1 cellular context compared by ENCODE assay signal in genomic region chr17:72351884-72352346, GRCh38.
A peak's percentile ranks its signal among the peaks of the same experiment; 100 is the strongest.
TF ChIP-seq lines count a peak whose summit lies in the region.

No MANE protein-coding gene starts in this region.

TF ChIP-seq in HepG2, 621 proteins besides CTCF, POLR2A, EP300 and RAD21 (continued from another document):
- TF ChIP-seq MTERF4 (CRISPR knock-in tag; IDR thresholded peaks at IDR 0.05) (no peak), REST (IDR thresholded peaks at IDR 0.05; ENCODE audit: borderline replicate concordance in 1 of 2, low read depth in 1 of 2, low read length in 2 of 2) (no peak), ZNF747 (CRISPR knock-in tag; IDR thresholded peaks at IDR 0.05; ENCODE audit: borderline replicate concordance) (0 out of 2 replicates have a peak, but pooled peaks have one; percentile 30), MYC (CRISPR knock-in tag; IDR thresholded peaks at IDR 0.05; ENCODE audit: borderline replicate concordance) (no peak)
- TF ChIP-seq, protein P1, sequence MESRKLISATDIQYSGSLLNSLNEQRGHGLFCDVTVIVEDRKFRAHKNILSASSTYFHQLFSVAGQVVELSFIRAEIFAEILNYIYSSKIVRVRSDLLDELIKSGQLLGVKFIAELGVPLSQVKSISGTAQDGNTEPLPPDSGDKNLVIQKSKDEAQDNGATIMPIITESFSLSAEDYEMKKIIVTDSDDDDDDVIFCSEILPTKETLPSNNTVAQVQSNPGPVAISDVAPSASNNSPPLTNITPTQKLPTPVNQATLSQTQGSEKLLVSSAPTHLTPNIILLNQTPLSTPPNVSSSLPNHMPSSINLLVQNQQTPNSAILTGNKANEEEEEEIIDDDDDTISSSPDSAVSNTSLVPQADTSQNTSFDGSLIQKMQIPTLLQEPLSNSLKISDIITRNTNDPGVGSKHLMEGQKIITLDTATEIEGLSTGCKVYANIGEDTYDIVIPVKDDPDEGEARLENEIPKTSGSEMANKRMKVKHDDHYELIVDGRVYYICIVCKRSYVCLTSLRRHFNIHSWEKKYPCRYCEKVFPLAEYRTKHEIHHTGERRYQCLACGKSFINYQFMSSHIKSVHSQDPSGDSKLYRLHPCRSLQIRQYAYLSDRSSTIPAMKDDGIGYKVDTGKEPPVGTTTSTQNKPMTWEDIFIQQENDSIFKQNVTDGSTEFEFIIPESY (CRISPR knock-in tag; IDR thresholded peaks at IDR 0.05), result peak; percentile 58; the same call in 1 of the 2 replicates
- TF ChIP-seq, protein P2, sequence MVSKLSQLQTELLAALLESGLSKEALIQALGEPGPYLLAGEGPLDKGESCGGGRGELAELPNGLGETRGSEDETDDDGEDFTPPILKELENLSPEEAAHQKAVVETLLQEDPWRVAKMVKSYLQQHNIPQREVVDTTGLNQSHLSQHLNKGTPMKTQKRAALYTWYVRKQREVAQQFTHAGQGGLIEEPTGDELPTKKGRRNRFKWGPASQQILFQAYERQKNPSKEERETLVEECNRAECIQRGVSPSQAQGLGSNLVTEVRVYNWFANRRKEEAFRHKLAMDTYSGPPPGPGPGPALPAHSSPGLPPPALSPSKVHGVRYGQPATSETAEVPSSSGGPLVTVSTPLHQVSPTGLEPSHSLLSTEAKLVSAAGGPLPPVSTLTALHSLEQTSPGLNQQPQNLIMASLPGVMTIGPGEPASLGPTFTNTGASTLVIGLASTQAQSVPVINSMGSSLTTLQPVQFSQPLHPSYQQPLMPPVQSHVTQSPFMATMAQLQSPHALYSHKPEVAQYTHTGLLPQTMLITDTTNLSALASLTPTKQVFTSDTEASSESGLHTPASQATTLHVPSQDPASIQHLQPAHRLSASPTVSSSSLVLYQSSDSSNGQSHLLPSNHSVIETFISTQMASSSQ (IDR thresholded peaks at IDR 0.05; ENCODE audit: low read depth), result no peak
- TF ChIP-seq, protein P2 (CRISPR knock-in tag; IDR thresholded peaks at IDR 0.05; ENCODE audit: borderline replicate concordance), result 0 out of 2 replicates have a peak, but pooled peaks have one; percentile 27
